8 cellular contexts compared by ENCODE assay signal in the genomic region with DNA sequence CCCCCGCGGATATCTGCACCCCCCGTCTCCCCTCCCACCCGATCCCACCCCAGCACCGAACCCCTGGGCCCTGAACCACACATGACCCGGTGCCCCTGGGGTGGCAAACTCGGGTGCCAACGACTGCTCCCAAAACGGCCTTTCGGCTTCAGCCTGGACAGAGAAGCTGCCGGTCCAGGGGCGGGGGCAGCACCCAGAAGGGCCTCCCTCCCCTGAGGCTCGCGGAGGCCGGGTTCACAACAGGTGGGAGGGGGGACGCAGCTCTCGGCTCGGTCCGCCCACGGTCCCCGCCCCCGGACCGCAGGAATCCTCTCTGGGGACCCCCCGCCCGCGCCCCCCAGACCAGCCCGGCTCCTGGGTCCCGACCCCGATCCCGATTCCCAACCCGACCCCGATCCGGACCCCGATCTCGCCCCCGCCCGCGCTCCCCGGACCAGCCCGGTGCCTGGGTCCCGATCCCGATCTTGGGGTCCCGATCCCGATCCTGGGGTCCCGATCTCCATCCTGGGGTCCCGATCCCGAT. TPM values are rescaled to one million over a fixed set of nuclear protein-coding genes. Genes with fewer than 3 reads are reported as not detected.
DNase-seq lines count a peak whose midpoint lies in the region; ATAC-seq and TF ChIP-seq lines count a peak whose summit lies in the region.

No MANE protein-coding gene starts in this region.

- no peak overlapping the region for H3K27ac Mint-ChIP-seq in WTC11

- no peaks in the 10 kb centered on the region for H3K9me3 ChIP-seq in gastroesophageal sphincter

- TF ChIP-seq CTCF in GM12865 (IDR thresholded peaks at IDR 0.05; ENCODE audit: insufficient read depth, low read depth, low read length, missing control alignments) (no peak), WTC11 (IDR thresholded peaks at IDR 0.05) (no peak), gastroesophageal sphincter (IDR thresholded peaks at IDR 0.05) (no peak)

- H3K36me3 Mint-ChIP-seq in WTC11: no peaks in the 10 kb centered on the region

- no peak for DNase-seq in GM12865 (ENCODE audit: low read depth)
- no peak for DNase-seq in WTC11 (ENCODE audit: low spot score)
- peak; percentile 76 for DNase-seq in sciatic nerve (ENCODE audit: low spot score)
- DNase-seq in GDM1 (lab: John Stamatoyannopoulos, UW): no peak
- no peak for DNase-seq in AG08395 (ENCODE audit: low spot score)
- no peak for DNase-seq in NK-92 (lab: John Stamatoyannopoulos, UW; ENCODE audit: unreplicated experiment)

- H3K4me3 ChIP-seq in GM12865 (ENCODE audit: low read depth, low read length) (peak overlapping the region; percentile 88), gastroesophageal sphincter (peak overlapping the region; percentile 81 to 92)

- peaks cover 0 to 2% of the 10 kb centered on the region in 2 donors for H3K36me3 ChIP-seq in gastroesophageal sphincter

- H3K27me3 Mint-ChIP-seq in WTC11 (ENCODE audit: low read depth): peaks cover 43% of the 10 kb centered on the region

- peak overlapping the region; percentile 77 for H3K4me3 Mint-ChIP-seq in WTC11

- H3K27ac ChIP-seq in gastroesophageal sphincter: peak overlapping the region in 3 of 4 donors; percentile 80 to 87 (median 84)

- no peak for TF ChIP-seq POLR2A in gastroesophageal sphincter (IDR thresholded peaks at IDR 0.05)

- H3K27me3 ChIP-seq in gastroesophageal sphincter: no peaks in the 10 kb centered on the region

- no peaks in the 10 kb centered on the region for H3K9me3 Mint-ChIP-seq in WTC11

- ATAC-seq in WTC11 (no peak), gastroesophageal sphincter (no peak), sciatic nerve (no peak), GM18502 (IDR thresholded peaks at IDR 0.05; ENCODE audit: poor library complexity, unreplicated experiment) (no peak)

- no peak for TF ChIP-seq EP300 in gastroesophageal sphincter (IDR thresholded peaks at IDR 0.05)

- WGBS in gastroesophageal sphincter (ENCODE audit: low coverage in 1 of 2), 2 donors: no CpG with 5 or more reads among the region's 47 CpGs

- CTCF ChIA-PET in WTC11 (lab: Charles Lee): interaction anchor here (0.6 to 3.6 kb wide), 10 partner anchors 8 to 262 kb away, joined by 3 to 16 read pairs (median 5); no protein-coding TSS in a partner anchor

- H3K4me1 Mint-ChIP-seq in WTC11: peaks cover 20% of the 10 kb centered on the region

- intact Hi-C loops in sciatic nerve (cut with DNase I): no loop called here

- H3K4me1 ChIP-seq in gastroesophageal sphincter: peaks cover 0 to 64% (median 20%) of the 10 kb centered on the region in 3 donors

- POLR2A ChIA-PET in WTC11 (lab: Charles Lee): no interaction called here

TF ChIP-seq in WTC11, 78 proteins besides CTCF, POLR2A, EP300 and RAD21:
- TF ChIP-seq, protein P1, sequence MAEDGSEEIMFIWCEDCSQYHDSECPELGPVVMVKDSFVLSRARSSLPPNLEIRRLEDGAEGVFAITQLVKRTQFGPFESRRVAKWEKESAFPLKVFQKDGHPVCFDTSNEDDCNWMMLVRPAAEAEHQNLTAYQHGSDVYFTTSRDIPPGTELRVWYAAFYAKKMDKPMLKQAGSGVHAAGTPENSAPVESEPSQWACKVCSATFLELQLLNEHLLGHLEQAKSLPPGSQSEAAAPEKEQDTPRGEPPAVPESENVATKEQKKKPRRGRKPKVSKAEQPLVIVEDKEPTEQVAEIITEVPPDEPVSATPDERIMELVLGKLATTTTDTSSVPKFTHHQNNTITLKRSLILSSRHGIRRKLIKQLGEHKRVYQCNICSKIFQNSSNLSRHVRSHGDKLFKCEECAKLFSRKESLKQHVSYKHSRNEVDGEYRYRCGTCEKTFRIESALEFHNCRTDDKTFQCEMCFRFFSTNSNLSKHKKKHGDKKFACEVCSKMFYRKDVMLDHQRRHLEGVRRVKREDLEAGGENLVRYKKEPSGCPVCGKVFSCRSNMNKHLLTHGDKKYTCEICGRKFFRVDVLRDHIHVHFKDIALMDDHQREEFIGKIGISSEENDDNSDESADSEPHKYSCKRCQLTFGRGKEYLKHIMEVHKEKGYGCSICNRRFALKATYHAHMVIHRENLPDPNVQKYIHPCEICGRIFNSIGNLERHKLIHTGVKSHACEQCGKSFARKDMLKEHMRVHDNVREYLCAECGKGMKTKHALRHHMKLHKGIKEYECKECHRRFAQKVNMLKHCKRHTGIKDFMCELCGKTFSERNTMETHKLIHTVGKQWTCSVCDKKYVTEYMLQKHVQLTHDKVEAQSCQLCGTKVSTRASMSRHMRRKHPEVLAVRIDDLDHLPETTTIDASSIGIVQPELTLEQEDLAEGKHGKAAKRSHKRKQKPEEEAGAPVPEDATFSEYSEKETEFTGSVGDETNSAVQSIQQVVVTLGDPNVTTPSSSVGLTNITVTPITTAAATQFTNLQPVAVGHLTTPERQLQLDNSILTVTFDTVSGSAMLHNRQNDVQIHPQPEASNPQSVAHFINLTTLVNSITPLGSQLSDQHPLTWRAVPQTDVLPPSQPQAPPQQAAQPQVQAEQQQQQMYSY (CRISPR knock-in tag; IDR thresholded peaks at IDR 0.05): 0 out of 2 replicates have a peak, but pooled peaks have one; percentile 18
- TF ChIP-seq, protein P2, sequence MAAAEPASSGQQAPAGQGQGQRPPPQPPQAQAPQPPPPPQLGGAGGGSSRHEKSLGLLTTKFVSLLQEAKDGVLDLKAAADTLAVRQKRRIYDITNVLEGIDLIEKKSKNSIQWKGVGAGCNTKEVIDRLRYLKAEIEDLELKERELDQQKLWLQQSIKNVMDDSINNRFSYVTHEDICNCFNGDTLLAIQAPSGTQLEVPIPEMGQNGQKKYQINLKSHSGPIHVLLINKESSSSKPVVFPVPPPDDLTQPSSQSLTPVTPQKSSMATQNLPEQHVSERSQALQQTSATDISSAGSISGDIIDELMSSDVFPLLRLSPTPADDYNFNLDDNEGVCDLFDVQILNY (CRISPR knock-in tag; IDR thresholded peaks at IDR 0.05): no peak
- TF ChIP-seq, protein P3, sequence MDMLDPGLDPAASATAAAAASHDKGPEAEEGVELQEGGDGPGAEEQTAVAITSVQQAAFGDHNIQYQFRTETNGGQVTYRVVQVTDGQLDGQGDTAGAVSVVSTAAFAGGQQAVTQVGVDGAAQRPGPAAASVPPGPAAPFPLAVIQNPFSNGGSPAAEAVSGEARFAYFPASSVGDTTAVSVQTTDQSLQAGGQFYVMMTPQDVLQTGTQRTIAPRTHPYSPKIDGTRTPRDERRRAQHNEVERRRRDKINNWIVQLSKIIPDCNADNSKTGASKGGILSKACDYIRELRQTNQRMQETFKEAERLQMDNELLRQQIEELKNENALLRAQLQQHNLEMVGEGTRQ (CRISPR knock-in tag; IDR thresholded peaks at IDR 0.05): peak; percentile 2; the same call in 1 of the 2 replicates
TF ChIP-seq in WTC11: peak in this region for 2.

RNA-seq across cellular contexts. Expression of a gene that starts 0.6 kb away (rescaled TPM):
- total RNA-seq in WTC11 (2021): 38.0 to 43.7 TPM (median 41.0 TPM) in 3 replicates
- 100 to 1,000 TPM in 3 of 4 donors, 10 to 100 TPM in 1; 62.6 to 147 (median 114) TPM for total RNA-seq in gastroesophageal sphincter
- 110 TPM for total RNA-seq in sciatic nerve
